ENCODE assay signal across 8 cellular contexts in the genomic region with DNA sequence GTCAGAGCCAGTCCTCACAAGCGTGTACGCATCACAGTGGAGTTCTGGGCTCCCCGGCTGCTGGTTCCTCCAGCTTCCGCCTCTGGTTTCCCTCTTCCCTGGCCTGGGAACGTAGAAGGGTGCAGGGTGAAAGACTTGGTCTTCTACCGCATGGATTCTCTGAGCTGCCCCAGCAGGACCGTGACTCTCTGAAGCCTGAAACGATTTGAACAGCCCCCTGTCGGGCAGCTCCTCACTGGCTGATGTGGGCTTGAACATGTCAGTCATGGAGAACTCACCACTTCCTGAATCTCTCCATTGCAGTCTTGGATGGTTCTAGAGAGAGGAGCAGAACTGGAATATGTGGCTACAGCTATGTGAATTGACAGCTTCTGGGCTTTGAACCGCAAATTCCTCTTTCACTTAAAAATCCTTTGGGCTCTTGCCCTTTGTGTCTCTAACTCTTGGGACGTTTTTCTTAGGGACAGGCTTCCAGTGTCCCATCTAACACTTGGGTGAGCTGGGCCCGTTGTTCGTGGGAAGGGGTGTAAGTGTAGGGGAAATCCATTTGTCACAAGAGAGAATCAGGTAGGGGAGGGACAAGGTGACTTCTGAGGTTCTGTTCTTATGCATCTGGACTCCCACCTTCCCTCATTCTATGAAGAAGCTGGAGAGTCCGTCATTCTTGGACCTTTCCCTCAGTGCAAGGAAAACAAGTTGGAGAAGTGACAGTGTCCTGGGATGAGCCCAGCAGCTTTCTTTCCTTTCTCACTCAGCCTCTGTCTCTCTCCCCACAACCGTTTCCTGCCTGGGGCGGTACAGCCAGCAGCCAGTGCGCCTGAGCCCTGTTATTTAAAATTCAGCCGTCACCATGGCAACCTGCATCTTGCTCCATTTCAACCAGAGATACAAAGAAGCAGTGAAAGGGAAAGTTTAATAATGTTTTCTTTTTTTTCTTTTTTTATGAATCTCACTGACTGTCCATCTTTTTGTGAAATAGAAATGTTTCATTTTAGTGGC.
A peak's percentile ranks its signal among the peaks of the same experiment; 100 is the strongest.
DNase-seq lines count a peak whose midpoint lies in the region; ATAC-seq and TF ChIP-seq lines count a peak whose summit lies in the region.

No MANE protein-coding gene starts in this region.

- H3K9me3 ChIP-seq in DOHH2 (ENCODE audit: control insufficient read depth, insufficient read depth, low read length) (no peaks in the 10 kb centered on the region), gastrocnemius medialis (no peaks in the 10 kb centered on the region)

- H3K27ac ChIP-seq in DOHH2 (ENCODE audit: low read depth, low read length) (no peak overlapping the region), gastrocnemius medialis (no peak overlapping the region)

- H3K79me2 ChIP-seq in DOHH2 (ENCODE audit: control insufficient read depth, low read length): no peaks in the 10 kb centered on the region

- no peak overlapping the region for H3K4me3 ChIP-seq in DOHH2 (ENCODE audit: low read length)
- H3K4me3 ChIP-seq in fibroblast of villous mesenchyme (ENCODE audit: low read depth, low read length): no peak overlapping the region
- no peak overlapping the region for H3K4me3 ChIP-seq in gastrocnemius medialis

- no peak for TF ChIP-seq POLR2A in gastrocnemius medialis (IDR thresholded peaks at IDR 0.05)

- 0 out of 2 replicates have a peak, but pooled peaks cover 3% of the 10 kb centered on the region for H3F3A ChIP-seq in DOHH2 (ENCODE audit: control insufficient read depth, insufficient read depth)

- no peaks in the 10 kb centered on the region for H4K20me1 ChIP-seq in DOHH2 (ENCODE audit: control insufficient read depth, insufficient read depth, low read depth, low read length)

- in situ Hi-C loops in gastrocnemius medialis (cut with MboI; ENCODE audit: low sequenced_read_pairs in 4 of 4): no loop called here

- H3K4me2 ChIP-seq in DOHH2 (ENCODE audit: low read length): peak overlapping the region; percentile 46

- intact Hi-C loops in gastrocnemius medialis (cut with DNase I; ENCODE audit: low total_unique reads): no loop called here

- H3K27me3 ChIP-seq in DOHH2 (ENCODE audit: control insufficient read depth, low read length): 0 out of 2 replicates have a peak, but pooled peaks cover under 1% of the 10 kb centered on the region
- no peaks in the 10 kb centered on the region for H3K27me3 ChIP-seq in gastrocnemius medialis

- TF ChIP-seq CTCF in DOHH2 (IDR thresholded peaks at IDR 0.05; ENCODE audit: low read depth, low read length, poor library complexity, severe bottlenecking) (no peak), fibroblast of villous mesenchyme (IDR thresholded peaks at IDR 0.05; ENCODE audit: insufficient read depth, low read depth, low read length) (peak; percentile 1), gastrocnemius medialis (IDR thresholded peaks at IDR 0.05 in 4 of 5, conservative IDR thresholded peaks at IDR 0.05 in 1 of 5) (no peak)

- ATAC-seq in GM21367 (IDR thresholded peaks at IDR 0.05; ENCODE audit: unreplicated experiment): peak; percentile 84
- ATAC-seq in HG03565 (IDR thresholded peaks at IDR 0.05; ENCODE audit: unreplicated experiment): peak; percentile 70
- no peak for ATAC-seq in gastrocnemius medialis

- H3K36me3 ChIP-seq in DOHH2 (ENCODE audit: control insufficient read depth, low read length) (no peaks in the 10 kb centered on the region), gastrocnemius medialis (no peaks in the 10 kb centered on the region)

- H3K9me2 ChIP-seq in DOHH2 (replicated peaks; ENCODE audit: control insufficient read depth, low read length): no peaks in the 10 kb centered on the region

- peaks cover 33% of the 10 kb centered on the region for H3K4me1 ChIP-seq in DOHH2 (ENCODE audit: control insufficient read depth, low read length)
- H3K4me1 ChIP-seq in gastrocnemius medialis: no peaks in the 10 kb centered on the region

- peak; percentile 76 for DNase-seq in activated CD8-positive, alpha-beta memory T cell treated with anti-CD3 and anti-CD28 coated beads, Interleukin-2, amount 50 U/mL, for 48 hours
- DNase-seq in fibroblast of villous mesenchyme (ENCODE audit: low read depth) (peak; percentile 36), DMS114 treated with DMSO at 0.1 percent for 48 hours (lab: John Stamatoyannopoulos, UW; ENCODE audit: unreplicated experiment) (no peak), gastrocnemius medialis (no peak)
- DNase-seq in stimulated activated CD4-positive, alpha-beta T cell treated with anti-CD3 and anti-CD28 coated beads, Interleukin-12 subunit alpha, Interleukin-12 subunit beta, amount 100 ng/mL, for 24 hours (ENCODE audit: low read depth in 2 of 2): peak; percentile 19 to 49

Comparison
In these comparisons a context has a peak if more than half of its experiments do, and no peak if none do; other contexts are left out.
1. ATAC-seq: peak in GM21367 (single experiment) and HG03565 (single experiment); none in gastrocnemius medialis (0 of 2).
2. DNase-seq: peak in activated CD8-positive, alpha-beta memory T cell treated with anti-CD3 and anti-CD28 coated beads, Interleukin-2, amount 50 U/mL, for 48 hours (single experiment), fibroblast of villous mesenchyme (single experiment) and stimulated activated CD4-positive, alpha-beta T cell treated with anti-CD3 and anti-CD28 coated beads, Interleukin-12 subunit alpha, Interleukin-12 subunit beta, amount 100 ng/mL, for 24 hours (2 of 2); none in DMS114 treated with DMSO at 0.1 percent for 48 hours (single experiment) and gastrocnemius medialis (0 of 2).